In the genomic region with DNA sequence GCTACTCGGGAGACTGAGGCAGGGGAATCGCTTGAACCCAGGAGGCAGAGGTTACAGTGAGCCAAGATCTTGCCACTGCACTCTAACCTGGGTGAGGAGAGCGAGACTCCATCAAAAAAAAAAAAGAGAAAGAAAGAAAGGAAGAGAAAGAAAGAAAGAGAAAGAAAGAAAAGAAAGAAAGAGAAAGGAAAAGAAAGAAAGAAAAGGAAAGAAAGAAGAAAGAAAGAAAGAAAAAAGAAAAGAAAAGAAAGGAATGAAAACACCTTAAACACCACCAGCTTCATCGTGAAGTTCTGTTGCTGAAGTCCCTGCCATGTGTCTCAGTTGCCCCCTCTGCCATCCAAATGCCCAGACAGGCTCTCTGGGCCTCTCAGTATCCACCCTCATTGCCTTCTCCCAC, we compare ENCODE assay signal across 23 cellular contexts. TPM values are rescaled to one million over a fixed set of nuclear protein-coding genes. Genes with fewer than 3 reads are reported as not detected.
DNase-seq lines count a peak whose midpoint lies in the region; ATAC-seq and TF ChIP-seq lines count a peak whose summit lies in the region.
"Had no signal": no experiment of that assay in that cellular context is flagged by ENCODE, and none has a peak within 500 bp of the region (broad histone marks: within the 10 kb centered on the region; RNA-seq: fewer than 3 reads in every experiment).

No MANE protein-coding gene starts in this region.

- H3K9me3 ChIP-seq in CD8-positive, alpha-beta T cell (ENCODE audit: low read length), result no peaks in the 10 kb centered on the region
- H3K9me3 ChIP-seq in naive thymus-derived CD4-positive, alpha-beta T cell (ENCODE audit: control insufficient read depth in 2 of 3, low read length in 3 of 3), result no peaks in the 10 kb centered on the region
- H3K9me3 ChIP-seq: body of pancreas, psoas muscle had no signal

- H3K4me1 Mint-ChIP-seq in activated CD4-positive, alpha-beta T cell treated with anti-CD3 and anti-CD28 coated beads for 36 hours, result peaks cover 86% of the 10 kb centered on the region
- peaks cover 85% of the 10 kb centered on the region for H3K4me1 Mint-ChIP-seq in CD8-positive, alpha-beta T cell (ENCODE audit: low read depth)
- peaks cover 45 to 87% (median 84%) of the 10 kb centered on the region in 7 donors for H3K4me1 Mint-ChIP-seq in naive thymus-derived CD4-positive, alpha-beta T cell

- no peaks in the 10 kb centered on the region for H3K27me3 ChIP-seq in CD8-positive, alpha-beta T cell (ENCODE audit: insufficient read depth, low read length)
- H3K27me3 ChIP-seq in naive thymus-derived CD4-positive, alpha-beta T cell (ENCODE audit: control insufficient read depth in 2 of 2, insufficient read depth in 2 of 2, low read length in 2 of 2), result no peaks in the 10 kb centered on the region
- H3K27me3 ChIP-seq: body of pancreas had no signal

- H3K36me3 ChIP-seq in CD8-positive, alpha-beta T cell (ENCODE audit: insufficient read depth, low read length), result no peaks in the 10 kb centered on the region
- no peaks in the 10 kb centered on the region for H3K36me3 ChIP-seq in naive thymus-derived CD4-positive, alpha-beta T cell (ENCODE audit: control insufficient read depth in 2 of 3, insufficient read depth in 3 of 3, low read length in 3 of 3)

- peak overlapping the region; percentile 79 for H3K27ac Mint-ChIP-seq in activated CD4-positive, alpha-beta T cell treated with anti-CD3 and anti-CD28 coated beads for 36 hours
- peak overlapping the region; percentile 97 for H3K27ac Mint-ChIP-seq in CD8-positive, alpha-beta T cell
- peak overlapping the region; percentile 46 to 66 for H3K27ac Mint-ChIP-seq in activated naive CD4-positive, alpha-beta T cell treated with anti-CD3 and anti-CD28 coated beads, Interleukin-2, amount 50 U/mL, for 72 hours
- peak overlapping the region; percentile 43 to 100 (median 99) for H3K27ac Mint-ChIP-seq in naive thymus-derived CD4-positive, alpha-beta T cell

- DNase-seq in activated CD4-positive, alpha-beta T cell treated with anti-CD3 and anti-CD28 coated beads for 36 hours, result no peak
- DNase-seq in activated CD4-positive, alpha-beta T cell treated with anti-CD3 and anti-CD28 coated beads for 1 hour, result no peak
- no peak for DNase-seq in CD8-positive, alpha-beta T cell
- no peak for DNase-seq in activated naive CD4-positive, alpha-beta T cell treated with anti-CD3 and anti-CD28 coated beads, Interleukin-2, amount 50 U/mL, for 72 hours (ENCODE audit: low spot score in 2 of 2)
- no peak for DNase-seq in naive thymus-derived CD4-positive, alpha-beta T cell
- no peak for DNase-seq in DMS 273 (lab: John Stamatoyannopoulos, UW; ENCODE audit: unreplicated experiment)
- no peak for DNase-seq in GDM1 (lab: John Stamatoyannopoulos, UW)
- DNase-seq in left cardiac atrium, result no peak
- DNase-seq: activated CD4-positive, alpha-beta T cell treated with anti-CD3 and anti-CD28 coated beads, Interleukin-2, amount 50 U/mL, for 4 hours; body of pancreas; DMS79; head of caudate nucleus; KG1; kidney glomerular epithelial cell; MV-4-11; NCI-H187; NCI-H526 treated with DMSO at 0.1 percent for 48 hours; psoas muscle had no signal

- CTCF ChIA-PET in activated CD4-positive, alpha-beta T cell treated with anti-CD3 and anti-CD28 coated beads for 36 hours (lab: Charles Lee), result no interaction called here
- CTCF ChIA-PET in CD8-positive, alpha-beta T cell (lab: Charles Lee), result interaction anchor here (1.0 to 6.5 kb wide), 4 partner anchors 21 to 184 kb away, joined by 4 to 50 read pairs (median 6); partner anchors contain the start of gene DDX6
- CTCF ChIA-PET in naive thymus-derived CD4-positive, alpha-beta T cell (lab: Charles Lee), result interaction anchor here (0.6 kb wide), 1 partner anchor 75 kb away, joined by 3 read pairs; no protein-coding TSS in a partner anchor

- no peak overlapping the region for H3K4me3 ChIP-seq in CD8-positive, alpha-beta T cell (ENCODE audit: low read depth, low read length)
- H3K4me3 ChIP-seq in naive thymus-derived CD4-positive, alpha-beta T cell (ENCODE audit: low read length), result no peak overlapping the region
- H3K4me3 ChIP-seq: body of pancreas, lung, psoas muscle had no signal

- H3K4me3 Mint-ChIP-seq in activated CD4-positive, alpha-beta T cell treated with anti-CD3 and anti-CD28 coated beads for 36 hours, result no peak overlapping the region
- peak overlapping the region; percentile 44 for H3K4me3 Mint-ChIP-seq in CD8-positive, alpha-beta T cell
- H3K4me3 Mint-ChIP-seq in naive thymus-derived CD4-positive, alpha-beta T cell, result peak overlapping the region in 8 of 10 donors; percentile 2 to 75 (median 22)

- no peaks in the 10 kb centered on the region for H3K27me3 Mint-ChIP-seq in activated CD4-positive, alpha-beta T cell treated with anti-CD3 and anti-CD28 coated beads for 36 hours
- H3K27me3 Mint-ChIP-seq in CD8-positive, alpha-beta T cell (ENCODE audit: low read depth), result no peaks in the 10 kb centered on the region
- H3K27me3 Mint-ChIP-seq in naive thymus-derived CD4-positive, alpha-beta T cell, result no peaks in the 10 kb centered on the region

- POLR2A ChIA-PET in activated CD4-positive, alpha-beta T cell treated with anti-CD3 and anti-CD28 coated beads for 36 hours (lab: Charles Lee), result interaction anchor here (0.7 kb wide), 1 partner anchor 45 kb away, joined by 3 read pairs; no protein-coding TSS in a partner anchor
- POLR2A ChIA-PET in CD8-positive, alpha-beta T cell (lab: Charles Lee), result interaction anchor here (0.6 to 1.8 kb wide), 3 partner anchors 21 to 84 kb away, joined by 3 to 12 read pairs (median 3); partner anchors contain the start of gene DDX6
- POLR2A ChIA-PET in naive thymus-derived CD4-positive, alpha-beta T cell (lab: Charles Lee), result interaction anchor here (0.6 to 15.9 kb wide), 3 partner anchors 10 to 124 kb away, joined by 3 to 437 read pairs (median 8); partner anchors contain the start of genes CENATAC, CXCR5 and DDX6

- H3K9me3 Mint-ChIP-seq in activated CD4-positive, alpha-beta T cell treated with anti-CD3 and anti-CD28 coated beads for 36 hours (ENCODE audit: low read depth), result no peaks in the 10 kb centered on the region
- H3K9me3 Mint-ChIP-seq in CD8-positive, alpha-beta T cell, result no peaks in the 10 kb centered on the region
- peaks cover 6 to 12% of the 10 kb centered on the region in 2 donors for H3K9me3 Mint-ChIP-seq in activated naive CD4-positive, alpha-beta T cell treated with anti-CD3 and anti-CD28 coated beads, Interleukin-2, amount 50 U/mL, for 72 hours
- peaks cover 0 to 5% (median 0%) of the 10 kb centered on the region in 11 donors for H3K9me3 Mint-ChIP-seq in naive thymus-derived CD4-positive, alpha-beta T cell

- no peak for TF ChIP-seq CTCF in CD8-positive, alpha-beta T cell (IDR thresholded peaks at IDR 0.05)

- intact Hi-C loops in activated CD4-positive, alpha-beta T cell treated with anti-CD3 and anti-CD28 coated beads for 36 hours (cut with DNase I, micrococcal nuclease), result loop anchor here in 1 of 2 experiments (10.0 kb wide), 4 partner anchors 179 to 919 kb away; partner anchors contain the start of gene JAML
- intact Hi-C loops in CD8-positive, alpha-beta T cell (cut with DNase I, micrococcal nuclease), result loop anchor here (5.0 kb wide), 2 partner anchors 33 to 182 kb away; no protein-coding TSS in a partner anchor
- intact Hi-C loops in naive thymus-derived CD4-positive, alpha-beta T cell (cut with micrococcal nuclease), result loop anchor here in 1 of 2 donors (5.0 kb wide), 1 partner anchor 42 kb away; no protein-coding TSS in a partner anchor
- intact Hi-C loops in left cardiac atrium (cut with DNase I), result loop anchor here in 1 of 2 donors (5.0 kb wide), 1 partner anchor 82 kb away; the partner anchor contains the start of gene DDX6

- no peak overlapping the region for H3K27ac ChIP-seq in CD8-positive, alpha-beta T cell (ENCODE audit: low read depth, low read length)
- peak overlapping the region; percentile 80 for H3K27ac ChIP-seq in naive thymus-derived CD4-positive, alpha-beta T cell (ENCODE audit: low read depth, low read length)
- H3K27ac ChIP-seq: body of pancreas, psoas muscle had no signal

- no peak for ATAC-seq in activated CD4-positive, alpha-beta T cell treated with anti-CD3 and anti-CD28 coated beads for 36 hours
- ATAC-seq in CD8-positive, alpha-beta T cell, result no peak
- no peak for ATAC-seq in activated naive CD4-positive, alpha-beta T cell treated with anti-CD3 and anti-CD28 coated beads, Interleukin-2, amount 50 U/mL, for 72 hours
- no peak for ATAC-seq in naive thymus-derived CD4-positive, alpha-beta T cell
- no peak for ATAC-seq in left cardiac atrium
- ATAC-seq: body of pancreas, psoas muscle had no signal

- peaks cover 2% of the 10 kb centered on the region for H3K36me3 Mint-ChIP-seq in activated CD4-positive, alpha-beta T cell treated with anti-CD3 and anti-CD28 coated beads for 36 hours (ENCODE audit: low read depth)
- no peaks in the 10 kb centered on the region for H3K36me3 Mint-ChIP-seq in CD8-positive, alpha-beta T cell
- H3K36me3 Mint-ChIP-seq in activated naive CD4-positive, alpha-beta T cell treated with anti-CD3 and anti-CD28 coated beads, Interleukin-2, amount 50 U/mL, for 72 hours, result peaks cover 0 to 9% of the 10 kb centered on the region in 2 donors
- peaks cover 0 to 5% (median 0%) of the 10 kb centered on the region in 5 donors for H3K36me3 Mint-ChIP-seq in naive thymus-derived CD4-positive, alpha-beta T cell

- peaks cover 87% of the 10 kb centered on the region for H3K4me1 ChIP-seq in CD8-positive, alpha-beta T cell (ENCODE audit: insufficient read depth, low read length)
- peaks cover 80 to 85% of the 10 kb centered on the region in 2 donors for H3K4me1 ChIP-seq in naive thymus-derived CD4-positive, alpha-beta T cell (ENCODE audit: control insufficient read depth in 2 of 2, insufficient read depth in 2 of 2, low read length in 2 of 2)

RNA-seq across cellular contexts. Expression of gene CXCR5, which starts 9.9 kb away (rescaled TPM):
- 10 to 100 TPM; 18.9 to 21.3 TPM for total RNA-seq in activated CD4-positive, alpha-beta T cell treated with anti-CD3 and anti-CD28 coated beads for 36 hours
- total RNA-seq in CD8-positive, alpha-beta T cell, result 1 to 10 TPM; 7.6 to 8.0 TPM
- total RNA-seq in activated naive CD4-positive, alpha-beta T cell treated with anti-CD3 and anti-CD28 coated beads, Interleukin-2, amount 50 U/mL, for 72 hours, result 10 to 100 TPM in 1 of 2 donors, 1 to 10 TPM in 1; 9.3 to 25.9 TPM
- total RNA-seq in naive thymus-derived CD4-positive, alpha-beta T cell, result 1 to 10 TPM in 4 of 5 experiments, under 1 TPM in 1; 0.41 to 2.9 (median 2.1) TPM
- 1 to 10 TPM in 1 of 2 donors, under 1 TPM in 1; 0.60 to 1.1 TPM for polyA plus RNA-seq in naive thymus-derived CD4-positive, alpha-beta T cell
- total RNA-seq in left cardiac atrium, result not detected
- total RNA-seq: A172, body of pancreas, epithelial cell of proximal tubule, HT-29, ureter had no signal

RNA-seq across cellular contexts. Expression of gene BCL9L, which starts 51.9 kb away (rescaled TPM):
- total RNA-seq in activated CD4-positive, alpha-beta T cell treated with anti-CD3 and anti-CD28 coated beads for 36 hours, result 10 to 100 TPM; 34.5 to 58.5 TPM
- 100 to 1,000 TPM; 437 to 439 TPM for total RNA-seq in CD8-positive, alpha-beta T cell
- total RNA-seq in activated naive CD4-positive, alpha-beta T cell treated with anti-CD3 and anti-CD28 coated beads, Interleukin-2, amount 50 U/mL, for 72 hours, result 10 to 100 TPM; 46.6 to 57.4 TPM
- total RNA-seq in naive thymus-derived CD4-positive, alpha-beta T cell, result 100 to 1,000 TPM in 4 of 5 experiments, 10 to 100 TPM in 1; 67.8 to 269 (median 266) TPM
- polyA plus RNA-seq in naive thymus-derived CD4-positive, alpha-beta T cell, result 1 to 10 TPM; 6.7 to 7.2 TPM
- total RNA-seq in left cardiac atrium, result 10 to 100 TPM; 39.8 to 41.3 TPM
